Comparison of ENCODE assay signal across 9 cellular contexts in the genomic region with DNA sequence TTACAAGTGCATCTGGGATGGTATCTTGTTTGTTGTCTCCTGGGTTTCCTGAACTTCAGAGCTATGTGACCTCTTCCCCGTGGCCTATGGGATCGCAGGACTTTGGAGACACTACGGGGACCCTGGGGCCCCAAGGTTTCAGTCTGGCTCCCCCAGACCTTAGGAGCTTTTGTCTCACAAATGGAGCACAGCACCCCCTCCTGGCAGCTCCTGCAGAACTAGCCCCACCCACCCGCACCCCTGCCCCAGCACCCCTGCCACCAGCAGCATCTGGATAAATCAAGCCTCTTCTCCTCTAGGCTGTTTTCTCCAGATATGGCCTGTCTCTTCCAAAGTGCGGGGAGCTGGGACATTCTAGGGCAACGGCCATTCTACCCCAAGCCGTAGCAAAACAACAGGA. TPM values are rescaled to one million over a fixed set of nuclear protein-coding genes. Genes with fewer than 3 reads are reported as not detected.
A peak's percentile ranks its signal among the peaks of the same experiment; 100 is the strongest.
DNase-seq lines count a peak whose midpoint lies in the region; ATAC-seq and TF ChIP-seq lines count a peak whose summit lies in the region.
"Had no signal": no experiment of that assay in that cellular context is flagged by ENCODE, and none has a peak within 500 bp of the region (broad histone marks: within the 10 kb centered on the region; RNA-seq: fewer than 3 reads in every experiment).

No MANE protein-coding gene starts in this region.

- TF ChIP-seq CTCF in endothelial cell (IDR thresholded peaks at IDR 0.05; ENCODE audit: unreplicated experiment) (no peak), lower leg skin (IDR thresholded peaks at IDR 0.05) (no peak)

- no peak overlapping the region for H3K4me3 ChIP-seq in lower leg skin (ENCODE audit: low read depth, poor library complexity, severe bottlenecking)

- H3K4me3 Mint-ChIP-seq in endothelial cell (ENCODE audit: unreplicated experiment): no peak overlapping the region

- intact Hi-C loops in lower leg skin (cut with DNase I; ENCODE audit: low total_unique reads): no loop called here

- TF ChIP-seq POLR2A in lower leg skin (IDR thresholded peaks at IDR 0.05): no peak

- no peak for ATAC-seq in stimulated activated naive CD8-positive, alpha-beta T cell treated with anti-CD3 and anti-CD28 coated beads, Interleukin-15, Interleukin-2, amounts not matched to agents 100 U/mL and 50 U/mL, for 24 hours

- H3K27me3 Mint-ChIP-seq in endothelial cell (ENCODE audit: unreplicated experiment): peaks cover 8% of the 10 kb centered on the region
- H3K27me3 Mint-ChIP-seq: stimulated activated naive B cell treated with anti-CD40 and anti-IgM and Interleukin-4, amounts not matched to agents 10 μg/mL and 1 μg/mL and 100 μg/mL, for 72 hours had no signal

- 89 to 93% methylated on average over 6 to 7 of the region's 7 CpGs for WGBS in lower leg skin, 2 donors

- H3K36me3 Mint-ChIP-seq in endothelial cell (ENCODE audit: low read depth, unreplicated experiment): peaks cover 25% of the 10 kb centered on the region

- no peak overlapping the region for H3K27ac Mint-ChIP-seq in endothelial cell (ENCODE audit: unreplicated experiment)
- H3K27ac Mint-ChIP-seq: stimulated activated naive B cell treated with anti-CD40 and anti-IgM and Interleukin-4, amounts not matched to agents 10 μg/mL and 1 μg/mL and 100 μg/mL, for 72 hours had no signal

- no peaks in the 10 kb centered on the region for H3K9me3 Mint-ChIP-seq in endothelial cell (ENCODE audit: unreplicated experiment)
- H3K9me3 Mint-ChIP-seq: stimulated activated naive B cell treated with anti-CD40 and anti-IgM and Interleukin-4, amounts not matched to agents 10 μg/mL and 1 μg/mL and 100 μg/mL, for 72 hours had no signal

- H3K4me1 Mint-ChIP-seq in endothelial cell (ENCODE audit: unreplicated experiment): peaks cover 7% of the 10 kb centered on the region

- DNase-seq in activated CD4-positive, CD25-positive, alpha-beta regulatory T cell (lab: John Stamatoyannopoulos, UW): peak in 3 of 4 experiments; percentile 33 to 41 (median 34)
- no peak for DNase-seq in activated CD4-positive, CD25-positive, alpha-beta regulatory T cell treated with anti-CD3 and anti-CD28 coated beads, Interleukin-2, amount 50 U/mL, for 72 hours
- DNase-seq in activated CD4-positive, alpha-beta T cell treated with anti-CD3 and anti-CD28 coated beads for 48 hours: peak; percentile 64
- DNase-seq in endothelial cell (ENCODE audit: low spot score): peak; percentile 40
- peak; percentile 65 for DNase-seq in stimulated activated naive CD8-positive, alpha-beta T cell treated with anti-CD3 and anti-CD28 coated beads, Interleukin-15, Interleukin-2, amounts not matched to agents 100 U/mL and 50 U/mL, for 24 hours
- no peak for DNase-seq in lower leg skin (ENCODE audit: low spot score in 2 of 2)
- no peak for DNase-seq in A172 (ENCODE audit: low spot score)
- no peak for DNase-seq in NCI-H187 treated with DMSO at 0.1 percent for 48 hours (lab: John Stamatoyannopoulos, UW)
- DNase-seq: stimulated activated naive B cell treated with anti-CD40 and anti-IgM and Interleukin-4, amounts not matched to agents 10 μg/mL and 1 μg/mL and 100 μg/mL, for 72 hours had no signal

RNA-seq across cellular contexts. Expression of a gene that starts 10.4 kb away (rescaled TPM):
- total RNA-seq in endothelial cell (ENCODE audit: unreplicated experiment) (9.3 TPM), lower leg skin (under 1 TPM in 1 of 4 donors, not detected in 3; 0.16 TPM)
- 0.05 and 0.14 TPM in 2 replicates for total RNA-seq in A172 (2014; rRNA removed; shearing (Covaris generic))

RNA-seq across cellular contexts. Expression of a gene that starts 32.2 kb away (rescaled TPM):
- total RNA-seq in endothelial cell (ENCODE audit: unreplicated experiment): 48.2 TPM
- 10 to 100 TPM in 1 of 4 donors, 1 to 10 TPM in 3; 3.0 to 10.2 (median 6.1) TPM for total RNA-seq in lower leg skin
- 12.5 and 19.8 TPM in 2 replicates for total RNA-seq in A172 (2014; rRNA removed; shearing (Covaris generic))

Comparison
In these comparisons a context has a peak if more than half of its experiments do, and no peak if none do; other contexts are left out.
1. DNase-seq: peak in activated CD4-positive, CD25-positive, alpha-beta regulatory T cell (3 of 4), activated CD4-positive, alpha-beta T cell treated with anti-CD3 and anti-CD28 coated beads for 48 hours (single experiment), endothelial cell (single experiment) and stimulated activated naive CD8-positive, alpha-beta T cell treated with anti-CD3 and anti-CD28 coated beads, Interleukin-15, Interleukin-2, amounts not matched to agents 100 U/mL and 50 U/mL, for 24 hours (single experiment); none in activated CD4-positive, CD25-positive, alpha-beta regulatory T cell treated with anti-CD3 and anti-CD28 coated beads, Interleukin-2, amount 50 U/mL, for 72 hours (single experiment), lower leg skin (0 of 2), A172 (single experiment) and NCI-H187 treated with DMSO at 0.1 percent for 48 hours (single experiment).